In genomic region chrX:9464435-9465371, GRCh38 we compare ENCODE assay signal across 8 cellular contexts. TPM values are rescaled to one million over a fixed set of nuclear protein-coding genes. Genes with fewer than 3 reads are reported as not detected.
DNase-seq lines count a peak whose midpoint lies in the region; ATAC-seq, FAIRE-seq and TF ChIP-seq lines count a peak whose summit lies in the region.

Gene TBL1X, plus strand, starts transcription at chrX:9465058. Its CDS starts 188,529 bp downstream, at chrX:9653587.

- TF ChIP-seq EP300 in HepG2 (IDR thresholded peaks at IDR 0.05; ENCODE audit: low read depth in 2 of 2, low read length in 2 of 2) (no peak), HepG2 (CRISPR knock-in tag; IDR thresholded peaks at IDR 0.05; ENCODE audit: borderline replicate concordance) (no peak)

- H3K36me3 Mint-ChIP-seq in Caco-2 (ENCODE audit: insufficient read depth, unreplicated experiment): peaks cover 17% of the 10 kb centered on the region

- no CpG with 5 or more reads among the region's 99 CpGs for WGBS in HepG2 (ENCODE audit: low lambda C conversion rate)

- DNase-seq in Caco-2 (peak; percentile 75 to 85), NCI-H1092 (lab: John Stamatoyannopoulos, UW) (peak; percentile 24), coronary artery (ENCODE audit: low spot score) (no peak), HepG2 (ENCODE audit: low spot score) (peak; percentile 37), dedifferentiated amniotic fluid mesenchymal stem cell (ENCODE audit: extremely low spot score) (no peak)
- DNase-seq in activated CD4-positive, alpha-beta T cell treated with anti-CD3 and anti-CD28 coated beads for 4 hours: peak; percentile 55 to 65
- peak; percentile 31 to 43 (median 41) for DNase-seq in stimulated activated CD4-positive, alpha-beta T cell treated with anti-CD3 and anti-CD28 coated beads, TNF-alpha, amount 100 ng/mL, for 4 hours (ENCODE audit: low read depth in 3 of 3)

- TF ChIP-seq POLR2A in HepG2 (IDR thresholded peaks at IDR 0.05; ENCODE audit: insufficient read depth in 1 of 2, low read depth in 2 of 2, low read length in 2 of 2): peak in 1 of 2 experiments; percentile 42; a peak in 1 of 4 replicates

- BruUV-seq in Caco-2 (replicated peaks; lab: Mats Ljungman, UMichigan): no TSS peak
- BruUV-seq in HepG2 (replicated peaks; lab: Mats Ljungman, UMichigan): no TSS peak

- ATAC-seq in GM21619 (IDR thresholded peaks at IDR 0.05; ENCODE audit: unreplicated experiment): peak; percentile 39
- peak; percentile 50 for ATAC-seq in HepG2

- POLR2A ChIA-PET in Caco-2 (lab: Charles Lee) (no interaction called here), HepG2 (lab: Yijun Ruan, JAX) (interaction anchor here (1.2 to 2.1 kb wide), 2 partner anchors 18 to 37 kb away, joined by 4 to 10 read pairs; no protein-coding TSS in a partner anchor)

- no peak within 1 kb of the TSS for H2AFZ ChIP-seq in HepG2 (ENCODE audit: low read length)

- no peak for TF ChIP-seq RAD21 in HepG2 (CRISPR knock-in tag; IDR thresholded peaks at IDR 0.05)

- H3K9ac ChIP-seq in HepG2 (ENCODE audit: insufficient read depth, low read depth, low read length): peak within 1 kb of the TSS; percentile 81

- peaks cover 6% of the 10 kb centered on the region for H3K4me1 ChIP-seq in Caco-2
- peaks cover 50% of the 10 kb centered on the region for H3K4me1 ChIP-seq in HepG2 (ENCODE audit: insufficient read depth, low read length)

- peaks cover 20% of the 10 kb centered on the region for H3K4me1 Mint-ChIP-seq in Caco-2 (ENCODE audit: low read depth, unreplicated experiment)

- H3K27ac ChIP-seq in coronary artery (peak within 1 kb of the TSS; percentile 90 to 95), HepG2 (ENCODE audit: extremely low read length, insufficient read depth, low read length) (peak within 1 kb of the TSS; percentile 88)

- peak within 1 kb of the TSS; percentile 91 for H3K4me3 Mint-ChIP-seq in Caco-2 (ENCODE audit: unreplicated experiment)

- no peaks in the 10 kb centered on the region for H3K9me3 ChIP-seq in Caco-2
- no peaks in the 10 kb centered on the region for H3K9me3 ChIP-seq in HepG2 (ENCODE audit: low read length)

- H4K20me1 ChIP-seq in HepG2 (ENCODE audit: insufficient read depth, low read length): peaks cover 6% of the 10 kb centered on the region; the same call in 1 of the 2 replicates

- in situ Hi-C loops in HepG2 (cut with HindIII; ENCODE audit: extremely low pct_ligation_motif_present, low pct_unique_long_range_greater_than_20kb): no loop called here

- TF ChIP-seq CTCF in Caco-2 (IDR thresholded peaks at IDR 0.05; ENCODE audit: insufficient read depth in 1 of 2, low read depth in 1 of 2, low read length in 1 of 2, severe bottlenecking in 1 of 2, unreplicated experiment in 1 of 2) (no peak), coronary artery (IDR thresholded peaks at IDR 0.05) (no peak), HepG2 (CRISPR knock-in tag; IDR thresholded peaks at IDR 0.05) (no peak)

- H3K27me3 ChIP-seq in Caco-2 (replicated peaks; ENCODE audit: control insufficient read depth, insufficient read depth, low read length) (no peaks in the 10 kb centered on the region), HepG2 (ENCODE audit: control insufficient read depth in 1 of 2, insufficient read depth in 2 of 2, low read length in 2 of 2) (no peaks in the 10 kb centered on the region)

- no peaks in the 10 kb centered on the region for H3K9me3 Mint-ChIP-seq in Caco-2 (ENCODE audit: unreplicated experiment)

- no peak for FAIRE-seq in HepG2 (lab: Jason Lieb, UNC)

- intact Hi-C loops in Caco-2 (cut with micrococcal nuclease; ENCODE audit: unreplicated experiment): loop anchor here (2.0 to 10.0 kb wide), 4 partner anchors 74 to 650 kb away; no protein-coding TSS in a partner anchor
- intact Hi-C loops in HepG2 (cut with micrococcal nuclease; ENCODE audit: unreplicated experiment): loop anchor here (5.0 to 10.0 kb wide), 3 partner anchors 100 to 243 kb away; no protein-coding TSS in a partner anchor

- H3K36me3 ChIP-seq in Caco-2 (ENCODE audit: control insufficient read depth, insufficient read depth, low read length) (no peaks in the 10 kb centered on the region), HepG2 (replicated peaks in 1 of 2; ENCODE audit: control insufficient read depth in 1 of 2, insufficient read depth in 2 of 2, low read length in 2 of 2) (no peaks in the 10 kb centered on the region)

- H3K79me2 ChIP-seq in HepG2 (ENCODE audit: insufficient read depth, low read length): peaks cover 34% of the 10 kb centered on the region

- peak within 1 kb of the TSS; percentile 76 for H3K4me3 ChIP-seq in Caco-2 (ENCODE audit: low read depth, low read length)
- peak within 1 kb of the TSS; percentile 75 for H3K4me3 ChIP-seq in coronary artery
- H3K4me3 ChIP-seq in HepG2 (replicated peaks in 1 of 3; ENCODE audit: insufficient read depth in 1 of 3, low read depth in 2 of 3, low read length in 3 of 3): peak within 1 kb of the TSS; percentile 59 to 74 (median 73); a peak in 5 of 6 replicates

- CTCF ChIA-PET in Caco-2 (lab: Charles Lee): no interaction called here
- CTCF ChIA-PET in HepG2 (lab: Yijun Ruan, JAX; ENCODE audit: low intra/inter-chr PET ratio, low total read pairs): no interaction called here

- H3K27ac Mint-ChIP-seq in Caco-2 (ENCODE audit: unreplicated experiment): peak within 1 kb of the TSS; percentile 94

- no peaks in the 10 kb centered on the region for H3K27me3 Mint-ChIP-seq in Caco-2 (ENCODE audit: insufficient read depth, unreplicated experiment)

- peak within 1 kb of the TSS; percentile 76 for H3K4me2 ChIP-seq in HepG2 (ENCODE audit: low read depth, low read length)

TF ChIP-seq in HepG2, 621 proteins besides CTCF, POLR2A, EP300 and RAD21 (continues in another document):
- TF ChIP-seq ZNF607 (CRISPR knock-in tag; IDR thresholded peaks at IDR 0.05; ENCODE audit: borderline replicate concordance) (no peak), MEIS1 (CRISPR knock-in tag; IDR thresholded peaks at IDR 0.05; ENCODE audit: borderline replicate concordance) (no peak), ZNF605 (CRISPR knock-in tag; IDR thresholded peaks at IDR 0.05) (no peak), MAX (IDR thresholded peaks at IDR 0.05) (peak; percentile 17; the same call in 1 of the 2 replicates), ZNF30 (CRISPR knock-in tag; IDR thresholded peaks at IDR 0.05) (no peak), ZBTB42 (CRISPR knock-in tag; IDR thresholded peaks at IDR 0.05) (no peak), RFX5 (IDR thresholded peaks at IDR 0.05; ENCODE audit: low read depth, low read length) (no peak), ZBTB8A (CRISPR knock-in tag; IDR thresholded peaks at IDR 0.05; ENCODE audit: borderline replicate concordance, low read depth) (no peak), ZNF552 (CRISPR knock-in tag; IDR thresholded peaks at IDR 0.05; ENCODE audit: borderline replicate concordance) (no peak), ZNF839 (CRISPR knock-in tag; IDR thresholded peaks at IDR 0.05; ENCODE audit: borderline replicate concordance) (no peak)

RNA-seq across cellular contexts. Expression of gene TBL1X, which starts in this region (rescaled TPM):
- total RNA-seq in Caco-2 (2022): 75.3 and 84.2 TPM in 2 replicates
- total RNA-seq in HepG2 (2016; rRNA removed; fragmentation: Illumina TruSeq; extraction: Trizol): 17.6 and 23.9 TPM in 2 replicates
- total RNA-seq in HepG2 (2016; cell fraction: cytosol; rRNA removed; fragmentation: Illumina TruSeq; extraction: Trizol; ENCODE audit: low read depth): 5.6 and 7.1 TPM in 2 replicates
- 17.3 and 22.5 TPM in 2 replicates for total RNA-seq in HepG2 (2016; cell fraction: insoluble cytoplasmic fraction; rRNA removed; fragmentation: Illumina TruSeq; extraction: Trizol)
- 20.1 and 26.9 TPM in 2 replicates for total RNA-seq in HepG2 (2016; cell fraction: membrane; rRNA removed; fragmentation: Illumina TruSeq; extraction: Trizol)
- 17.2 and 18.5 TPM in 2 replicates for total RNA-seq in HepG2 (2016; cell fraction: nucleus; rRNA removed; fragmentation: Illumina TruSeq; extraction: Trizol)
- polyA plus RNA-seq in HepG2 (2011; rRNA removed): 14.4 and 19.9 TPM in 2 replicates
- polyA plus RNA-seq in HepG2 (2011; cell fraction: cytosol; rRNA removed): 18.3 and 19.7 TPM in 2 replicates
- 19.7 and 23.1 TPM in 2 replicates for polyA plus RNA-seq in HepG2 (2011; cell fraction: nucleus; rRNA removed)
- polyA plus RNA-seq in HepG2 (2012): 23.6 and 23.7 TPM in 2 replicates
- 4.4 and 5.1 TPM in 2 replicates for polyA plus RNA-seq in HepG2 (2016; cell fraction: cytosol; fragmentation: Illumina TruSeq; extraction: Trizol; ENCODE audit: low read depth)
- 20.8 and 26.3 TPM in 2 replicates for polyA plus RNA-seq in HepG2 (2016; cell fraction: insoluble cytoplasmic fraction; fragmentation: Illumina TruSeq; extraction: Trizol; ENCODE audit: low read depth)
- 15.3 and 16.7 TPM in 2 replicates for polyA plus RNA-seq in HepG2 (2016; cell fraction: membrane; fragmentation: Illumina TruSeq; extraction: Trizol; ENCODE audit: low read depth)
- polyA plus RNA-seq in HepG2 (2016; cell fraction: nucleus; fragmentation: Illumina TruSeq; extraction: Trizol; ENCODE audit: insufficient read depth, low read depth): 20.1 and 21.0 TPM in 2 replicates
- polyA minus RNA-seq in HepG2 (2011; rRNA and poly(A)+ RNA removed; ENCODE audit: low replicate concordance): 88.3 and 148 TPM in 2 replicates
- polyA minus RNA-seq in HepG2 (2011; cell fraction: cytosol; rRNA and poly(A)+ RNA removed): 24.9 and 29.0 TPM in 2 replicates
- 61.7 and 70.2 TPM in 2 replicates for polyA minus RNA-seq in HepG2 (2011; cell fraction: nucleus; rRNA and poly(A)+ RNA removed)

Comparison
In these comparisons a context has a peak if more than half of its experiments do, and no peak if none do; other contexts are left out.
1. DNase-seq: peak in Caco-2 (2 of 2), NCI-H1092 (single experiment), activated CD4-positive, alpha-beta T cell treated with anti-CD3 and anti-CD28 coated beads for 4 hours (2 of 2), HepG2 (single experiment) and stimulated activated CD4-positive, alpha-beta T cell treated with anti-CD3 and anti-CD28 coated beads, TNF-alpha, amount 100 ng/mL, for 4 hours (3 of 3); none in coronary artery (single experiment) and dedifferentiated amniotic fluid mesenchymal stem cell (single experiment).
2. Peak in every context shown above with its lines, with median percentiles within 50 percentile points of each other: H3K4me3 ChIP-seq.